ENCODE assay signal across 1 cellular context in the genomic region with DNA sequence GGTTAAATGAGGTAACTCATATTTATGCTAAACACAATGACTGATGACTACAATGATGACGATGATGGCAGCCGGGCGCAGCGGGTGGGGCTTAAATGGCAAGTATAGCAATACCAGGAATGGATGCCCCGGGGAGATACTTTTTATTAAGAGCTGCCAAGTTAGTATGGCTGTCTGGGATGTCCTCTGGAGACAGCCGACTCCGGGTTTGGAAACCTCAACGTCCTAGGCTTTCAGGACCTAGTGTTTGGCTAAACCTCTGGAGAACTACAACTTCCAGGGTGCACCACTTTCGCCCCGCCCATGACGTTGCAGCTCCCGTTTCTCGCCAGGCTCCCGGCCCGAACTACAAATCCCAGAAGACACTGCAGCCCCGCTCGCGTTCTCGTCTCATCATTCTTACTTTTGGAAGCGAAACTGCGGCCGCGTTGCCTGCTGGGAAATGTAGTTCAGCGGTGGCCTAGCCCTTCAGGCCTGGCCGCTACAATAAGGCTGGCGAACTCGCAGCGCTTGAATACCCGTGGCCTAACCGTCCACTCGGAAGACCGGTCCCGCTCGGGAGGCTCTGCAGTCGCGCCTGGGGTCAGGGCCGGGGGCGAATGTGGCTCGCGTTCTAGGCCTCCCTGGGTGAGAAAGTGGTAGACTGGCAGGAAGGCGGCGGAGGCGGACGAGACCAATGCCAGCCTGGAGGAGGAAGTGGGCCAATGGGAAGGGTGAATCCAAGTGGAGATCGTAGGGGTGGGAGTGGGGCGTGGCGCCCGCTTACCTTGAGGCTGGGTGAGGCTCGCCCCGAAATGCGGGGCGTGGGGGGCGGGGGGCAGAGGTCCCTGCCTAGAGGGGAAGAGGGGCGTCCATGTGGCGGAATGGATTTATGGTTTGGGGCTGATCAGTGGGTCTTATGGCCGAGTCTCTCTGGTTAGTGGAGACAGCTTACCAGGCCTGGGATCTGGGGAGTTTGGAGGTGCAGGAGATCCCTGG.
TF ChIP-seq lines count a peak whose summit lies in the region.

A gene (plus strand): TSS at position 463 of the 978 bp plus-strand sequence. CDS start 2,221 bp downstream, outside the sequence.

TF ChIP-seq in HepG2, 621 proteins besides CTCF, POLR2A, EP300 and RAD21 (continued from another document and continues in another):
- TF ChIP-seq, protein P1, sequence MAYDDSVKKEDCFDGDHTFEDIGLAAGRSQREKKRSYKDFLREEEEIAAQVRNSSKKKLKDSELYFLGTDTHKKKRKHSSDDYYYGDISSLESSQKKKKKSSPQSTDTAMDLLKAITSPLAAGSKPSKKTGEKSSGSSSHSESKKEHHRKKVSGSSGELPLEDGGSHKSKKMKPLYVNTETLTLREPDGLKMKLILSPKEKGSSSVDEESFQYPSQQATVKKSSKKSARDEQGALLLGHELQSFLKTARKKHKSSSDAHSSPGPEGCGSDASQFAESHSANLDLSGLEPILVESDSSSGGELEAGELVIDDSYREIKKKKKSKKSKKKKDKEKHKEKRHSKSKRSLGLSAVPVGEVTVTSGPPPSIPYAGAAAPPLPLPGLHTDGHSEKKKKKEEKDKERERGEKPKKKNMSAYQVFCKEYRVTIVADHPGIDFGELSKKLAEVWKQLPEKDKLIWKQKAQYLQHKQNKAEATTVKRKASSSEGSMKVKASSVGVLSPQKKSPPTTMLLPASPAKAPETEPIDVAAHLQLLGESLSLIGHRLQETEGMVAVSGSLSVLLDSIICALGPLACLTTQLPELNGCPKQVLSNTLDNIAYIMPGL (CRISPR knock-in tag; IDR thresholded peaks at IDR 0.05; ENCODE audit: borderline replicate concordance in 1 of 2, low read depth in 1 of 2) = peak; percentile 93 to 95
- TF ChIP-seq ZNF180 (CRISPR knock-in tag; IDR thresholded peaks at IDR 0.05; ENCODE audit: borderline replicate concordance, low read depth) = no peak
- peak; percentile 35; the same call in 1 of the 2 replicates for TF ChIP-seq GATAD2A (CRISPR knock-in tag; IDR thresholded peaks at IDR 0.05)
- no peak for TF ChIP-seq HNRNPH1 (optimal IDR thresholded peaks at IDR 0.05; ENCODE audit: low read depth, low read length)
- TF ChIP-seq, protein P2, sequence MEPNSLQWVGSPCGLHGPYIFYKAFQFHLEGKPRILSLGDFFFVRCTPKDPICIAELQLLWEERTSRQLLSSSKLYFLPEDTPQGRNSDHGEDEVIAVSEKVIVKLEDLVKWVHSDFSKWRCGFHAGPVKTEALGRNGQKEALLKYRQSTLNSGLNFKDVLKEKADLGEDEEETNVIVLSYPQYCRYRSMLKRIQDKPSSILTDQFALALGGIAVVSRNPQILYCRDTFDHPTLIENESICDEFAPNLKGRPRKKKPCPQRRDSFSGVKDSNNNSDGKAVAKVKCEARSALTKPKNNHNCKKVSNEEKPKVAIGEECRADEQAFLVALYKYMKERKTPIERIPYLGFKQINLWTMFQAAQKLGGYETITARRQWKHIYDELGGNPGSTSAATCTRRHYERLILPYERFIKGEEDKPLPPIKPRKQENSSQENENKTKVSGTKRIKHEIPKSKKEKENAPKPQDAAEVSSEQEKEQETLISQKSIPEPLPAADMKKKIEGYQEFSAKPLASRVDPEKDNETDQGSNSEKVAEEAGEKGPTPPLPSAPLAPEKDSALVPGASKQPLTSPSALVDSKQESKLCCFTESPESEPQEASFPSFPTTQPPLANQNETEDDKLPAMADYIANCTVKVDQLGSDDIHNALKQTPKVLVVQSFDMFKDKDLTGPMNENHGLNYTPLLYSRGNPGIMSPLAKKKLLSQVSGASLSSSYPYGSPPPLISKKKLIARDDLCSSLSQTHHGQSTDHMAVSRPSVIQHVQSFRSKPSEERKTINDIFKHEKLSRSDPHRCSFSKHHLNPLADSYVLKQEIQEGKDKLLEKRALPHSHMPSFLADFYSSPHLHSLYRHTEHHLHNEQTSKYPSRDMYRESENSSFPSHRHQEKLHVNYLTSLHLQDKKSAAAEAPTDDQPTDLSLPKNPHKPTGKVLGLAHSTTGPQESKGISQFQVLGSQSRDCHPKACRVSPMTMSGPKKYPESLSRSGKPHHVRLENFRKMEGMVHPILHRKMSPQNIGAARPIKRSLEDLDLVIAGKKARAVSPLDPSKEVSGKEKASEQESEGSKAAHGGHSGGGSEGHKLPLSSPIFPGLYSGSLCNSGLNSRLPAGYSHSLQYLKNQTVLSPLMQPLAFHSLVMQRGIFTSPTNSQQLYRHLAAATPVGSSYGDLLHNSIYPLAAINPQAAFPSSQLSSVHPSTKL (CRISPR knock-in tag; IDR thresholded peaks at IDR 0.05) = peak; percentile 75
- TF ChIP-seq, protein P3, sequence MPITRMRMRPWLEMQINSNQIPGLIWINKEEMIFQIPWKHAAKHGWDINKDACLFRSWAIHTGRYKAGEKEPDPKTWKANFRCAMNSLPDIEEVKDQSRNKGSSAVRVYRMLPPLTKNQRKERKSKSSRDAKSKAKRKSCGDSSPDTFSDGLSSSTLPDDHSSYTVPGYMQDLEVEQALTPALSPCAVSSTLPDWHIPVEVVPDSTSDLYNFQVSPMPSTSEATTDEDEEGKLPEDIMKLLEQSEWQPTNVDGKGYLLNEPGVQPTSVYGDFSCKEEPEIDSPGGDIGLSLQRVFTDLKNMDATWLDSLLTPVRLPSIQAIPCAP (CRISPR knock-in tag; IDR thresholded peaks at IDR 0.05; ENCODE audit: low read depth) = peak; percentile 93
- TF ChIP-seq, protein P4, sequence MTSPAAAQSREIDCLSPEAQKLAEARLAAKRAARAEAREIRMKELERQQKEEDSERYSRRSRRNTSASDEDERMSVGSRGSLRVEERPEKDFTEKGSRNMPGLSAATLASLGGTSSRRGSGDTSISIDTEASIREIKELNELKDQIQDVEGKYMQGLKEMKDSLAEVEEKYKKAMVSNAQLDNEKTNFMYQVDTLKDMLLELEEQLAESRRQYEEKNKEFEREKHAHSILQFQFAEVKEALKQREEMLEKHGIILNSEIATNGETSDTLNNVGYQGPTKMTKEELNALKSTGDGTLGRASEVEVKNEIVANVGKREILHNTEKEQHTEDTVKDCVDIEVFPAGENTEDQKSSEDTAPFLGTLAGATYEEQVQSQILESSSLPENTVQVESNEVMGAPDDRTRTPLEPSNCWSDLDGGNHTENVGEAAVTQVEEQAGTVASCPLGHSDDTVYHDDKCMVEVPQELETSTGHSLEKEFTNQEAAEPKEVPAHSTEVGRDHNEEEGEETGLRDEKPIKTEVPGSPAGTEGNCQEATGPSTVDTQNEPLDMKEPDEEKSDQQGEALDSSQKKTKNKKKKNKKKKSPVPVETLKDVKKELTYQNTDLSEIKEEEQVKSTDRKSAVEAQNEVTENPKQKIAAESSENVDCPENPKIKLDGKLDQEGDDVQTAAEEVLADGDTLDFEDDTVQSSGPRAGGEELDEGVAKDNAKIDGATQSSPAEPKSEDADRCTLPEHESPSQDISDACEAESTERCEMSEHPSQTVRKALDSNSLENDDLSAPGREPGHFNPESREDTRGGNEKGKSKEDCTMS (CRISPR knock-in tag; conservative IDR thresholded peaks at IDR 0.05) = no peak
- no peak for TF ChIP-seq ZSCAN20 (CRISPR knock-in tag; IDR thresholded peaks at IDR 0.05; ENCODE audit: borderline replicate concordance)
- TF ChIP-seq FIP1L1 (IDR thresholded peaks at IDR 0.05; ENCODE audit: borderline replicate concordance, insufficient read depth, low read depth, low read length) = no peak
- TF ChIP-seq, protein P5, sequence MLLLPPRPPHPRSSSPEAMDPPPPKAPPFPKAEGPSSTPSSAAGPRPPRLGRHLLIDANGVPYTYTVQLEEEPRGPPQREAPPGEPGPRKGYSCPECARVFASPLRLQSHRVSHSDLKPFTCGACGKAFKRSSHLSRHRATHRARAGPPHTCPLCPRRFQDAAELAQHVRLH (CRISPR knock-in tag; IDR thresholded peaks at IDR 0.05; ENCODE audit: borderline replicate concordance, low read depth) = peak; percentile 91; the same call in 1 of the 2 replicates
- peak; percentile 75; the same call in 2 of the 3 replicates for TF ChIP-seq MXI1 (IDR thresholded peaks at IDR 0.05; ENCODE audit: borderline replicate concordance, low read depth, low read length)
- peak; percentile 94 for TF ChIP-seq MEF2D (CRISPR knock-in tag; IDR thresholded peaks at IDR 0.05)
- TF ChIP-seq, protein P6, sequence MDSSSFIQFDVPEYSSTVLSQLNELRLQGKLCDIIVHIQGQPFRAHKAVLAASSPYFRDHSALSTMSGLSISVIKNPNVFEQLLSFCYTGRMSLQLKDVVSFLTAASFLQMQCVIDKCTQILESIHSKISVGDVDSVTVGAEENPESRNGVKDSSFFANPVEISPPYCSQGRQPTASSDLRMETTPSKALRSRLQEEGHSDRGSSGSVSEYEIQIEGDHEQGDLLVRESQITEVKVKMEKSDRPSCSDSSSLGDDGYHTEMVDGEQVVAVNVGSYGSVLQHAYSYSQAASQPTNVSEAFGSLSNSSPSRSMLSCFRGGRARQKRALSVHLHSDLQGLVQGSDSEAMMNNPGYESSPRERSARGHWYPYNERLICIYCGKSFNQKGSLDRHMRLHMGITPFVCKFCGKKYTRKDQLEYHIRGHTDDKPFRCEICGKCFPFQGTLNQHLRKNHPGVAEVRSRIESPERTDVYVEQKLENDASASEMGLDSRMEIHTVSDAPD (CRISPR knock-in tag; IDR thresholded peaks at IDR 0.05) = 0 out of 2 replicates have a peak, but pooled peaks have one; percentile 35
- TF ChIP-seq, protein P7, sequence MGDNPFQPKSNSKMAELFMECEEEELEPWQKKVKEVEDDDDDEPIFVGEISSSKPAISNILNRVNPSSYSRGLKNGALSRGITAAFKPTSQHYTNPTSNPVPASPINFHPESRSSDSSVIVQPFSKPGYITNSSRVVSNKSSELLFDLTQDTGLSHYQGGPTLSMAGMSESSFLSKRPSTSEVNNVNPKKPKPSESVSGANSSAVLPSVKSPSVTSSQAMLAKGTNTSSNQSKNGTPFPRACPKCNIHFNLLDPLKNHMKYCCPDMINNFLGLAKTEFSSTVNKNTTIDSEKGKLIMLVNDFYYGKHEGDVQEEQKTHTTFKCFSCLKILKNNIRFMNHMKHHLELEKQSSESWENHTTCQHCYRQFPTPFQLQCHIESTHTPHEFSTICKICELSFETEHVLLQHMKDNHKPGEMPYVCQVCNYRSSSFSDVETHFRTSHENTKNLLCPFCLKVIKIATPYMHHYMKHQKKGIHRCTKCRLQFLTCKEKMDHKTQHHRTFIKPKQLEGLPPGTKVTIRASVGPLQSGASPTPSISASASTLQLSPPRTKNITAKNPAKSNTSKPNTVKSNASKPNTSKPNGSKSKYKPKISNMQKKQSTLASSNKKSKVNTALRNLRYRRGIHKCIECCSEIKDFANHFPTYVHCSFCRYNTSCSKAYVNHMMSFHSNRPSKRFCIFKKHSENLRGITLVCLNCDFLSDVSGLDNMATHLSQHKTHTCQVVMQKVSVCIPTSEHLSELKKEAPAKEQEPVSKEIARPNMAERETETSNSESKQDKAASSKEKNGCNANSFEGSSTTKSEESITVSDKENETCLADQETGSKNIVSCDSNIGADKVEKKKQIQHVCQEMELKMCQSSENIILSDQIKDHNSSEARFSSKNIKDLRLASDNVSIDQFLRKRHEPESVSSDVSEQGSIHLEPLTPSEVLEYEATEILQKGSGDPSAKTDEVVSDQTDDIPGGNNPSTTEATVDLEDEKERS (CRISPR knock-in tag; IDR thresholded peaks at IDR 0.05) = peak; percentile 76; the same call in 1 of the 2 replicates
- TF ChIP-seq FOXC1 (CRISPR knock-in tag; IDR thresholded peaks at IDR 0.05; ENCODE audit: borderline replicate concordance) = peak; percentile 96
- TF ChIP-seq REPIN1 (CRISPR knock-in tag; IDR thresholded peaks at IDR 0.05; ENCODE audit: borderline replicate concordance, low read depth) = peak; percentile 95; the same call in 1 of the 2 replicates
- peak; percentile 19; the same call in 1 of the 2 replicates for TF ChIP-seq NCOR1 (IDR thresholded peaks at IDR 0.05; ENCODE audit: borderline replicate concordance, low read length)
- TF ChIP-seq RBFOX2 (IDR thresholded peaks at IDR 0.05; ENCODE audit: low read depth, low read length) = peak; percentile 92
- TF ChIP-seq SOX6 (IDR thresholded peaks at IDR 0.05) = no peak
- TF ChIP-seq SOX6 (CRISPR knock-in tag; IDR thresholded peaks at IDR 0.05) = peak; percentile 85
- no peak for TF ChIP-seq FOXA1 (IDR thresholded peaks at IDR 0.05)
- peak; percentile 22; the same call in 1 of the 2 replicates for TF ChIP-seq FOXA1 (CRISPR knock-in tag; IDR thresholded peaks at IDR 0.05)
- TF ChIP-seq, protein P8, sequence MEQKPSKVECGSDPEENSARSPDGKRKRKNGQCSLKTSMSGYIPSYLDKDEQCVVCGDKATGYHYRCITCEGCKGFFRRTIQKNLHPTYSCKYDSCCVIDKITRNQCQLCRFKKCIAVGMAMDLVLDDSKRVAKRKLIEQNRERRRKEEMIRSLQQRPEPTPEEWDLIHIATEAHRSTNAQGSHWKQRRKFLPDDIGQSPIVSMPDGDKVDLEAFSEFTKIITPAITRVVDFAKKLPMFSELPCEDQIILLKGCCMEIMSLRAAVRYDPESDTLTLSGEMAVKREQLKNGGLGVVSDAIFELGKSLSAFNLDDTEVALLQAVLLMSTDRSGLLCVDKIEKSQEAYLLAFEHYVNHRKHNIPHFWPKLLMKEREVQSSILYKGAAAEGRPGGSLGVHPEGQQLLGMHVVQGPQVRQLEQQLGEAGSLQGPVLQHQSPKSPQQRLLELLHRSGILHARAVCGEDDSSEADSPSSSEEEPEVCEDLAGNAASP (CRISPR knock-in tag; IDR thresholded peaks at IDR 0.05; ENCODE audit: borderline replicate concordance) = peak; percentile 73
- TF ChIP-seq KAT2B (IDR thresholded peaks at IDR 0.05; ENCODE audit: borderline replicate concordance, low read depth, low read length) = no peak
- 0 out of 2 replicates have a peak, but pooled peaks have one; percentile 43 for TF ChIP-seq ZBTB7B (CRISPR knock-in tag; IDR thresholded peaks at IDR 0.05)
- no peak for TF ChIP-seq ZNF282 (IDR thresholded peaks at IDR 0.05; ENCODE audit: partially characterized antibody)
- 0 out of 2 replicates have a peak, but pooled peaks have one; percentile 51 for TF ChIP-seq MAZ (IDR thresholded peaks at IDR 0.05; ENCODE audit: borderline replicate concordance, low read depth, low read length)
- peak; percentile 72 for TF ChIP-seq MAZ (CRISPR knock-in tag; IDR thresholded peaks at IDR 0.05; ENCODE audit: low read depth)
- TF ChIP-seq, protein P9, sequence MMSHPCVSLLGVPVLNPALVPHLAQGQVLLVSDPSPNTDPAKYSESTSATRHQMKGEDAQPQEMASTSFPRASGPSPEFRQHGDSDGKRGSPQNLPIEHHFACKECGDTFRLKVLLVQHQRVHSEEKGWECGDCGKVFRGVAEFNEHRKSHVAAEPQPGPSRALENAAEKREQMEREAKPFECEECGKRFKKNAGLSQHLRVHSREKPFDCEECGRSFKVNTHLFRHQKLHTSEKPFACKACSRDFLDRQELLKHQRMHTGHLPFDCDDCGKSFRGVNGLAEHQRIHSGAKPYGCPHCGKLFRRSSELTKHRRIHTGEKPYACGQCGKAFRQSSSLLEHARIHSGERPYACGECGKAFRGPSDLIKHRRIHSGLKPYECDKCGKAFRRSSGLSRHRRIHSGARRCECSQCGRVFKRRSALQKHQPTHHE (CRISPR knock-in tag; IDR thresholded peaks at IDR 0.05; ENCODE audit: borderline replicate concordance) = peak; percentile 99
- no peak for TF ChIP-seq MTF2 (CRISPR knock-in tag; IDR thresholded peaks at IDR 0.05; ENCODE audit: borderline replicate concordance)
- no peak for TF ChIP-seq MYNN (CRISPR knock-in tag; IDR thresholded peaks at IDR 0.05; ENCODE audit: low read depth)
- TF ChIP-seq, protein P10, sequence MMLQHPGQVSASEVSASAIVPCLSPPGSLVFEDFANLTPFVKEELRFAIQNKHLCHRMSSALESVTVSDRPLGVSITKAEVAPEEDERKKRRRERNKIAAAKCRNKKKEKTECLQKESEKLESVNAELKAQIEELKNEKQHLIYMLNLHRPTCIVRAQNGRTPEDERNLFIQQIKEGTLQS (CRISPR knock-in tag; IDR thresholded peaks at IDR 0.05) = no peak
- TF ChIP-seq HES4 (CRISPR knock-in tag; IDR thresholded peaks at IDR 0.05; ENCODE audit: borderline replicate concordance) = peak; percentile 87
- 0 out of 2 replicates have a peak, but pooled peaks have one; percentile 26 for TF ChIP-seq RARA (CRISPR knock-in tag; IDR thresholded peaks at IDR 0.05)
- no peak for TF ChIP-seq ZNF24 (IDR thresholded peaks at IDR 0.05)
- 0 out of 2 replicates have a peak, but pooled peaks have one; percentile 39 for TF ChIP-seq ZKSCAN1 (IDR thresholded peaks at IDR 0.05; ENCODE audit: low read length)
- peak; percentile 89 for TF ChIP-seq IKZF4 (CRISPR knock-in tag; IDR thresholded peaks at IDR 0.05; ENCODE audit: borderline replicate concordance, low read depth, not compliant biosample characterization)
